In the genomic region with DNA sequence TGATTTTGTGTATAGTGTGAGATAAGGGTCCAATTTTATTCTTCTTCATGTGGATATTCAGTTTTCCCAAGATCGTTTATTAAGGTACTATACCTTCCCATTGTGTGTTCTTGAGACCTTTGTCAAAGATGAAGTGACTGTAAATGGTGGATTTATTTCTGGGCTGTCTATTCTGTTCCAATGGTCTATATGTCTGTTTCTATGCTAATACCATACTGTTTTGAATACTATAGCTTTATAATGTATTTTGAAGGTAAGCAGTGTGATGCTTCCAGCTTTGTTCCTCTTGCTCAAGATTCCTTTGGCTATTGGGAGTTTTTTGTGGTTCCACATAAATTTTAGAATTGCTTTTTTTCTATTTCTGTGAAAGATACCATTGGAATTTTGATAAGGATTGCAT, we compare ENCODE assay signal across 34 cellular contexts. TPM values are rescaled to one million over a fixed set of nuclear protein-coding genes. Genes with fewer than 3 reads are reported as not detected.
"Had no signal": no experiment of that assay in that cellular context is flagged by ENCODE, and none has a peak within 500 bp of the region (broad histone marks: within the 10 kb centered on the region; RNA-seq: fewer than 3 reads in every experiment).

No MANE protein-coding gene starts in this region.

- H3K9me3 ChIP-seq: adrenal gland, body of pancreas, breast epithelium had no signal

- H3K4me1 ChIP-seq: adrenal gland, ascending aorta, body of pancreas, breast epithelium had no signal

- H3K27me3 ChIP-seq: adrenal gland, ascending aorta, body of pancreas, brain microvascular endothelial cell, breast epithelium, cardiac muscle cell had no signal

- FAIRE-seq: astrocyte, bronchial epithelial cell had no signal

- DNase-seq: activated effector memory CD4-positive, alpha-beta T cell treated with anti-CD3 and anti-CD28 coated beads, Interleukin-2, amount 50 U/mL, for 16 hours; activated effector memory CD4-positive, alpha-beta T cell treated with Interleukin-2 at 50 U/mL for 16 hours; activated gamma-delta T cell; activated gamma-delta T cell treated with Interleukin-2 at 50 U/mL for 16 hours; activated naive CD4-positive, alpha-beta T cell; activated naive CD4-positive, alpha-beta T cell treated with anti-CD3 and anti-CD28 coated beads for 36 hours; activated naive CD4-positive, alpha-beta T cell treated with anti-CD3 and anti-CD28 coated beads, Interleukin-2, amount 10 ng/mL, durations not matched to agents 7 days and 5 days; activated naive CD4-positive, alpha-beta T cell treated with anti-CD3 and anti-CD28 coated beads, Interleukin-2, amount 50 U/mL, for 16 hours; activated naive CD4-positive, alpha-beta T cell treated with Interleukin-2 at 50 U/mL for 16 hours; activated naive CD8-positive, alpha-beta T cell treated with anti-CD3 and anti-CD28 coated beads for 36 hours; activated naive CD8-positive, alpha-beta T cell treated with anti-CD3 and anti-CD28 coated beads, Interleukin-2, amount 10 ng/mL, durations not matched to agents 7 days and 5 days; activated naive CD8-positive, alpha-beta T cell treated with anti-CD3 and anti-CD28 coated beads, Interleukin-2, amount 50 U/mL, for 24 hours; activated T-cell treated with anti-CD3 and anti-CD28 coated beads, Interleukin-2, amount 50 U/mL, for 24 hours; activated T-cell treated with anti-CD3 and anti-CD28 coated beads, Interleukin-2, amount 50 U/mL, for 4 hours; activated T-cell treated with anti-CD3 and anti-CD28 coated beads, Interleukin-2, amount 50 U/mL, for 48 hours; activated T-cell treated with anti-CD3 and anti-CD28 coated beads, Interleukin-2, amount 50 U/mL, for 72 hours; adrenal gland; amniotic stem cell; amygdala; anterior cingulate cortex; aorta; body of pancreas; brain microvascular endothelial cell; caudate nucleus; central memory CD4-positive, alpha-beta T cell; cerebellar nuclear complex had no signal

- H3K4me3 ChIP-seq: adrenal gland, ascending aorta, body of pancreas, breast epithelium, cardiac muscle cell had no signal

- H3K27ac ChIP-seq: adrenal gland, ascending aorta, body of pancreas, brain microvascular endothelial cell, breast epithelium, cardiac muscle cell had no signal

- ATAC-seq: activated naive CD4-positive, alpha-beta T cell treated with anti-CD3 and anti-CD28 coated beads, Interleukin-2, amount 50 U/mL, for 72 hours; activated naive CD8-positive, alpha-beta T cell treated with anti-CD3 and anti-CD28 coated beads, Interleukin-2, amount 50 U/mL, for 24 hours; activated T-cell treated with anti-CD3 and anti-CD28 coated beads, Interleukin-2, amount 50 U/mL, for 4 hours; activated T-cell treated with anti-CD3 and anti-CD28 coated beads, Interleukin-2, amount 50 U/mL, for 72 hours; activated T-helper 17 cell treated with anti-CD3 and anti-CD28 coated beads, Interleukin-2, amount 50 U/mL, for 72 hours; body of pancreas had no signal

- H3K36me3 ChIP-seq: adrenal gland, ascending aorta, brain microvascular endothelial cell, breast epithelium, cardiac muscle cell had no signal

RNA-seq across cellular contexts. Expression of a gene that starts 8.7 kb away (rescaled TPM):
- total RNA-seq: ascending aorta, chondrocyte had no signal
- polyA plus RNA-seq: aorta had no signal
